In genomic region chr6:135087803-135088202, GRCh38 we compare ENCODE assay signal across 8 cellular contexts. TPM values are rescaled to one million over a fixed set of nuclear protein-coding genes. Genes with fewer than 3 reads are reported as not detected.
A peak's percentile ranks its signal among the peaks of the same experiment; 100 is the strongest.
DNase-seq lines count a peak whose midpoint lies in the region; ATAC-seq and TF ChIP-seq lines count a peak whose summit lies in the region.

No MANE protein-coding gene starts in this region.

- H3K27ac ChIP-seq in body of pancreas (peak overlapping the region in 1 of 4 donors; percentile 25), thymus (ENCODE audit: low read depth) (peak overlapping the region; percentile 96)

- H3K27ac Mint-ChIP-seq in T-helper 1 cell treated with Interleukin-12 subunit alpha and Interleukin-12 subunit beta and Interleukin-4 antibody, amounts not matched to agents 30 μg/mL and 1 μg/mL, for 36 hours, result peak overlapping the region; percentile 95

- H3K4me1 ChIP-seq in body of pancreas (peaks cover 15% of the 10 kb centered on the region), thymus (ENCODE audit: control insufficient read depth, insufficient read depth, low read length) (peaks cover 36% of the 10 kb centered on the region)

- peak; percentile 40 for DNase-seq in stimulated activated CD4-positive, alpha-beta T cell treated with anti-CD3 and anti-CD28 coated beads, Interleukin-1b, Interleukin-23, amount 100 ng/mL, for 48 hours
- DNase-seq in stimulated activated CD4-positive, alpha-beta T cell treated with anti-CD3 and anti-CD28 coated beads, Interleukin-12 subunit alpha, Interleukin-12 subunit beta, amount 100 ng/mL, for 4 hours, result no peak
- peak; percentile 38 to 71 (median 58) for DNase-seq in body of pancreas
- DNase-seq in DMS114 treated with DMSO at 0.1 percent for 48 hours (lab: John Stamatoyannopoulos, UW; ENCODE audit: unreplicated experiment), result no peak

- no peaks in the 10 kb centered on the region for H3K36me3 ChIP-seq in body of pancreas (replicated peaks in 1 of 2; ENCODE audit: insufficient read depth in 1 of 2, low read depth in 2 of 2)
- no peaks in the 10 kb centered on the region for H3K36me3 ChIP-seq in thymus (ENCODE audit: control insufficient read depth, insufficient read depth)

- no peaks in the 10 kb centered on the region for H3K27me3 Mint-ChIP-seq in T-helper 1 cell treated with Interleukin-12 subunit alpha and Interleukin-12 subunit beta and Interleukin-4 antibody, amounts not matched to agents 30 μg/mL and 1 μg/mL, for 36 hours (ENCODE audit: low read depth)

- peak; percentile 80 for ATAC-seq in body of pancreas
- no peak for ATAC-seq in GM19035 (IDR thresholded peaks at IDR 0.05; ENCODE audit: unreplicated experiment)
- no peak for ATAC-seq in GM21528 (IDR thresholded peaks at IDR 0.05; ENCODE audit: low FRiP score, unreplicated experiment)

- no peaks in the 10 kb centered on the region for H3K9me3 ChIP-seq in body of pancreas
- no peaks in the 10 kb centered on the region for H3K9me3 ChIP-seq in thymus (ENCODE audit: control insufficient read depth)

- 6 to 7% methylated on average over 5 of the region's 5 CpGs for WGBS in body of pancreas, 2 donors
- WGBS in thymus, result 3% methylated on average over 5 of the region's 5 CpGs

- intact Hi-C loops in body of pancreas (cut with DNase I), result no loop called here

- H3K9me3 Mint-ChIP-seq in T-helper 1 cell treated with Interleukin-12 subunit alpha and Interleukin-12 subunit beta and Interleukin-4 antibody, amounts not matched to agents 30 μg/mL and 1 μg/mL, for 36 hours, result peaks cover 7% of the 10 kb centered on the region

- H3K4me3 ChIP-seq in body of pancreas (no peak overlapping the region), thymus (ENCODE audit: low read length) (peak overlapping the region; percentile 40)

- TF ChIP-seq POLR2A in body of pancreas (IDR thresholded peaks at IDR 0.05), result no peak

- H3K4me3 Mint-ChIP-seq in T-helper 1 cell treated with Interleukin-12 subunit alpha and Interleukin-12 subunit beta and Interleukin-4 antibody, amounts not matched to agents 30 μg/mL and 1 μg/mL, for 36 hours, result peak overlapping the region; percentile 75

- peaks cover 12% of the 10 kb centered on the region for H3K36me3 Mint-ChIP-seq in T-helper 1 cell treated with Interleukin-12 subunit alpha and Interleukin-12 subunit beta and Interleukin-4 antibody, amounts not matched to agents 30 μg/mL and 1 μg/mL, for 36 hours (ENCODE audit: low read depth)

- H3K27me3 ChIP-seq in body of pancreas (no peaks in the 10 kb centered on the region), thymus (ENCODE audit: control insufficient read depth, insufficient read depth) (no peaks in the 10 kb centered on the region)

- no peak for TF ChIP-seq CTCF in body of pancreas (IDR thresholded peaks at IDR 0.05)

- peaks cover 70% of the 10 kb centered on the region for H3K4me1 Mint-ChIP-seq in T-helper 1 cell treated with Interleukin-12 subunit alpha and Interleukin-12 subunit beta and Interleukin-4 antibody, amounts not matched to agents 30 μg/mL and 1 μg/mL, for 36 hours (ENCODE audit: low read depth)

RNA-seq across cellular contexts. Expression of gene HBS1L, which starts 33.2 kb away (rescaled TPM):
- 10 to 100 TPM; 21.3 to 29.0 TPM for total RNA-seq in body of pancreas
- polyA plus RNA-seq in thymus, result 49.4 TPM

Comparison
In these comparisons a context has a peak if more than half of its experiments do, and no peak if none do; other contexts are left out.
1. DNase-seq: peak in stimulated activated CD4-positive, alpha-beta T cell treated with anti-CD3 and anti-CD28 coated beads, Interleukin-1b, Interleukin-23, amount 100 ng/mL, for 48 hours (single experiment) and body of pancreas (4 of 4); none in stimulated activated CD4-positive, alpha-beta T cell treated with anti-CD3 and anti-CD28 coated beads, Interleukin-12 subunit alpha, Interleukin-12 subunit beta, amount 100 ng/mL, for 4 hours (single experiment) and DMS114 treated with DMSO at 0.1 percent for 48 hours (single experiment).